In genomic region chr5:4684946-4685345, GRCh38 we compare ENCODE assay signal across 7 cellular contexts.
"Had no signal": no experiment of that assay in that cellular context is flagged by ENCODE, and none has a peak within 500 bp of the region (broad histone marks: within the 10 kb centered on the region; RNA-seq: fewer than 3 reads in every experiment).

No MANE protein-coding gene starts in this region.

- H3K4me3 ChIP-seq: K562 had no signal

- H3K27ac ChIP-seq: HL-60 had no signal

- FAIRE-seq: HepG2, HTR-8/SVneo, K562 had no signal

- ATAC-seq: HepG2, K562 had no signal

- DNase-seq: IMR-90, KBM-7, KG1 had no signal
